Comparison of ENCODE assay signal across 18 cellular contexts in genomic region chr1:159090566-159091546, GRCh38. TPM values are rescaled to one million over a fixed set of nuclear protein-coding genes. Genes with fewer than 3 reads are reported as not detected.
DNase-seq lines count a peak whose midpoint lies in the region; ATAC-seq, FAIRE-seq and TF ChIP-seq lines count a peak whose summit lies in the region.
"Had no signal": no experiment of that assay in that cellular context is flagged by ENCODE, and none has a peak within 500 bp of the region (broad histone marks: within the 10 kb centered on the region; RNA-seq: fewer than 3 reads in every experiment).

No MANE protein-coding gene starts in this region.

- no peak overlapping the region for H3K23ac ChIP-seq in trophoblast cell (ENCODE audit: low read length)

- no peaks in the 10 kb centered on the region for H3K9me3 Mint-ChIP-seq in activated T-helper 1 cell treated with anti-CD3 and anti-CD28 coated beads, Interleukin-12 subunit alpha, Interleukin-12 subunit beta, Interleukin-2, Interleukin-4 antibody, amounts not matched to agents 30 ng/mL and 10 ng/mL and 1 ng/mL, durations not matched to agents 14 hours and 24 hours and 36 hours
- H3K9me3 Mint-ChIP-seq in type B pancreatic cell = no peaks in the 10 kb centered on the region

- no peak overlapping the region for H3K4ac ChIP-seq in trophoblast cell (ENCODE audit: low read depth, low read length)

- TF ChIP-seq CTCF in fibroblast of the aortic adventitia (IDR thresholded peaks at IDR 0.05; ENCODE audit: insufficient read depth, low read length) (no peak), type B pancreatic cell (conservative IDR thresholded peaks at IDR 0.05) (no peak), psoas muscle (IDR thresholded peaks at IDR 0.05) (no peak)

- H3K4me2 ChIP-seq in trophoblast cell (ENCODE audit: low read length) = no peak overlapping the region
- H3K4me2 ChIP-seq: hepatocyte had no signal

- no peak overlapping the region for H3K4me3 Mint-ChIP-seq in activated T-helper 1 cell treated with anti-CD3 and anti-CD28 coated beads, Interleukin-12 subunit alpha, Interleukin-12 subunit beta, Interleukin-2, Interleukin-4 antibody, amounts not matched to agents 30 ng/mL and 10 ng/mL and 1 ng/mL, durations not matched to agents 14 hours and 24 hours and 36 hours
- H3K4me3 Mint-ChIP-seq in type B pancreatic cell = no peak overlapping the region

- intact Hi-C loops in activated T-helper 1 cell treated with anti-CD3 and anti-CD28 coated beads, Interleukin-12 subunit alpha, Interleukin-12 subunit beta, Interleukin-2, Interleukin-4 antibody, amounts not matched to agents 30 ng/mL and 10 ng/mL and 1 ng/mL, durations not matched to agents 14 hours and 24 hours and 36 hours (cut with micrococcal nuclease) = no loop called here
- intact Hi-C loops in psoas muscle (cut with DNase I) = no loop called here

- peaks cover 3% of the 10 kb centered on the region for H3K27me3 Mint-ChIP-seq in activated T-helper 1 cell treated with anti-CD3 and anti-CD28 coated beads, Interleukin-12 subunit alpha, Interleukin-12 subunit beta, Interleukin-2, Interleukin-4 antibody, amounts not matched to agents 30 ng/mL and 10 ng/mL and 1 ng/mL, durations not matched to agents 14 hours and 24 hours and 36 hours (ENCODE audit: insufficient read depth)
- no peaks in the 10 kb centered on the region for H3K27me3 Mint-ChIP-seq in type B pancreatic cell

- no peak overlapping the region for H3K9ac ChIP-seq in trophoblast cell (ENCODE audit: low read length)

- H3K79me2 ChIP-seq in ACC112 (ENCODE audit: control insufficient read depth, insufficient read depth, low read length, unreplicated experiment) = no peaks in the 10 kb centered on the region
- H3K79me2 ChIP-seq in trophoblast cell (ENCODE audit: control insufficient read depth, insufficient read depth, low read length, poor library complexity) = no peaks in the 10 kb centered on the region
- H3K79me2 ChIP-seq: hepatocyte had no signal

- H2AK5ac ChIP-seq in trophoblast cell (ENCODE audit: low read length) = no peak overlapping the region

- H4K12ac ChIP-seq in trophoblast cell (ENCODE audit: low read depth, low read length) = no peak overlapping the region

- peaks cover 54% of the 10 kb centered on the region for H3K4me1 Mint-ChIP-seq in activated T-helper 1 cell treated with anti-CD3 and anti-CD28 coated beads, Interleukin-12 subunit alpha, Interleukin-12 subunit beta, Interleukin-2, Interleukin-4 antibody, amounts not matched to agents 30 ng/mL and 10 ng/mL and 1 ng/mL, durations not matched to agents 14 hours and 24 hours and 36 hours (ENCODE audit: low read depth)
- no peaks in the 10 kb centered on the region for H3K4me1 Mint-ChIP-seq in type B pancreatic cell (ENCODE audit: unreplicated experiment)

- ATAC-seq in HG03159 (IDR thresholded peaks at IDR 0.05; ENCODE audit: unreplicated experiment) (no peak), psoas muscle (no peak)

- no CpG with 5 or more reads among the region's 3 CpGs for WGBS in trophoblast cell (ENCODE audit: extremely low coverage, insufficient coverage, insufficient read length)
- WGBS in psoas muscle, 3 donors = 42 to 54% (median 50%) methylated on average over 3 of the region's 3 CpGs

- H3K36me3 ChIP-seq in ACC112 (ENCODE audit: insufficient read depth, low read length) (no peaks in the 10 kb centered on the region), trophoblast cell (ENCODE audit: control insufficient read depth in 1 of 2, insufficient read depth in 2 of 2, low read length in 2 of 2) (no peaks in the 10 kb centered on the region), psoas muscle (ENCODE audit: insufficient read depth in 1 of 2, low read depth in 1 of 2) (no peaks in the 10 kb centered on the region)

- H3K4me1 ChIP-seq in ACC112 (ENCODE audit: control insufficient read depth, insufficient read depth, low read length, unreplicated experiment) = peaks cover 53% of the 10 kb centered on the region
- no peaks in the 10 kb centered on the region for H3K4me1 ChIP-seq in trophoblast cell (ENCODE audit: control insufficient read depth in 1 of 2, insufficient read depth in 2 of 2, low read length in 2 of 2)
- no peaks in the 10 kb centered on the region for H3K4me1 ChIP-seq in psoas muscle

- no peaks in the 10 kb centered on the region for H3K79me1 ChIP-seq in trophoblast cell (ENCODE audit: low read length)

- H4K8ac ChIP-seq in trophoblast cell (ENCODE audit: low read depth, low read length) = no peak overlapping the region

- FAIRE-seq in GM19239 (lab: Jason Lieb, UNC) = peak; percentile 55
- FAIRE-seq: G401.6 had no signal

- H3K27ac ChIP-seq in ACC112 (ENCODE audit: low read depth, low read length) (peak overlapping the region; percentile 86), trophoblast cell (ENCODE audit: low read depth, low read length) (no peak overlapping the region), psoas muscle (no peak overlapping the region)
- H3K27ac ChIP-seq: hepatocyte had no signal

- H3K14ac ChIP-seq in trophoblast cell (ENCODE audit: low read length) = no peak overlapping the region

- H3K18ac ChIP-seq in trophoblast cell (ENCODE audit: low read length) = no peak overlapping the region

- H3K27me3 ChIP-seq in ACC112 (ENCODE audit: insufficient read depth, low read length) (no peaks in the 10 kb centered on the region), trophoblast cell (ENCODE audit: insufficient read depth, low read length) (no peaks in the 10 kb centered on the region), psoas muscle (ENCODE audit: insufficient read depth in 3 of 3, low read length in 2 of 3) (no peaks in the 10 kb centered on the region)
- H3K27me3 ChIP-seq: hepatocyte had no signal

- H2BK120ac ChIP-seq in trophoblast cell (ENCODE audit: insufficient read depth, low read length, poor library complexity) = no peak overlapping the region

- H2BK12ac ChIP-seq in trophoblast cell (ENCODE audit: low read length) = no peak overlapping the region

- no peak overlapping the region for H4K91ac ChIP-seq in trophoblast cell (ENCODE audit: low read depth, low read length)

- H3K9me3 ChIP-seq in trophoblast cell (ENCODE audit: insufficient read depth, low read depth, low read length) (no peaks in the 10 kb centered on the region), psoas muscle (no peaks in the 10 kb centered on the region)

- H2BK5ac ChIP-seq in trophoblast cell (ENCODE audit: low read depth, low read length, poor library complexity) = no peak overlapping the region

- no peaks in the 10 kb centered on the region for H3K36me3 Mint-ChIP-seq in activated T-helper 1 cell treated with anti-CD3 and anti-CD28 coated beads, Interleukin-12 subunit alpha, Interleukin-12 subunit beta, Interleukin-2, Interleukin-4 antibody, amounts not matched to agents 30 ng/mL and 10 ng/mL and 1 ng/mL, durations not matched to agents 14 hours and 24 hours and 36 hours (ENCODE audit: low read depth)
- no peaks in the 10 kb centered on the region for H3K36me3 Mint-ChIP-seq in type B pancreatic cell

- DNase-seq in GM19239 (ENCODE audit: insufficient read length, low spot score) (no peak), fibroblast of the aortic adventitia (ENCODE audit: low read depth) (peak; percentile 26), type B pancreatic cell (ENCODE audit: extremely low spot score, unreplicated experiment) (no peak), trophoblast cell (no peak), psoas muscle (no peak)
- DNase-seq in activated T-helper 1 cell treated with anti-CD3 and anti-CD28 coated beads, Interleukin-12 subunit alpha, Interleukin-12 subunit beta, Interleukin-2, Interleukin-4 antibody, amounts not matched to agents 30 ng/mL and 10 ng/mL and 1 ng/mL, durations not matched to agents 14 hours and 24 hours and 36 hours (ENCODE audit: low spot score) = no peak
- DNase-seq: activated gamma-delta T cell treated with Interleukin-2 at 50 U/mL for 16 hours; NCI-H1092 treated with DMSO at 0.1 percent for 48 hours; NCI-H526 treated with DMSO at 0.1 percent for 48 hours; occipital lobe; RPMI8226; stimulated activated CD4-positive, alpha-beta T cell treated with anti-CD3 and anti-CD28 coated beads, Interleukin-2, amount 100 ng/mL, for 24 hours; stimulated activated naive CD4-positive, alpha-beta T cell treated with Interleukin-2 at 50 U/mL for 16 hours had no signal

- peak overlapping the region; percentile 32 for H3K27ac Mint-ChIP-seq in activated T-helper 1 cell treated with anti-CD3 and anti-CD28 coated beads, Interleukin-12 subunit alpha, Interleukin-12 subunit beta, Interleukin-2, Interleukin-4 antibody, amounts not matched to agents 30 ng/mL and 10 ng/mL and 1 ng/mL, durations not matched to agents 14 hours and 24 hours and 36 hours
- no peak overlapping the region for H3K27ac Mint-ChIP-seq in type B pancreatic cell

- H3K4me3 ChIP-seq in ACC112 (ENCODE audit: low read depth, low read length) = peak overlapping the region; percentile 17; the same call in 1 of the 2 replicates
- no peak overlapping the region for H3K4me3 ChIP-seq in fibroblast of the aortic adventitia (ENCODE audit: low read depth, low read length)
- no peak overlapping the region for H3K4me3 ChIP-seq in trophoblast cell (ENCODE audit: low read depth, low read length)
- H3K4me3 ChIP-seq in psoas muscle = no peak overlapping the region
- H3K4me3 ChIP-seq: hepatocyte had no signal

- H2AFZ ChIP-seq in ACC112 (ENCODE audit: low read length, unreplicated experiment) = peak overlapping the region; percentile 2
- no peak overlapping the region for H2AFZ ChIP-seq in trophoblast cell (ENCODE audit: insufficient read depth, low read length, poor library complexity)
- H2AFZ ChIP-seq: hepatocyte had no signal

RNA-seq across cellular contexts. Expression of gene AIM2, which starts 14.3 kb away (rescaled TPM):
- 49.0 and 52.9 TPM in 2 replicates for total RNA-seq in activated T-helper 1 cell treated with anti-CD3 and anti-CD28 coated beads, Interleukin-12 subunit alpha, Interleukin-12 subunit beta, Interleukin-2, Interleukin-4 antibody, amounts not matched to agents 30 ng/mL and 10 ng/mL and 1 ng/mL, durations not matched to agents 14 hours and 24 hours and 36 hours
- total RNA-seq in fibroblast of the aortic adventitia (ENCODE audit: low replicate concordance) (not detected in 2 replicates), type B pancreatic cell (ENCODE audit: low replicate concordance) (0.40 and 1.0 TPM in 2 replicates), psoas muscle (under 1 TPM in 3 of 4 donors, not detected in 1; 0.38 to 0.52 (median 0.40) TPM)
- 0.44 and 0.62 TPM in 2 replicates for polyA plus RNA-seq in trophoblast cell (2013)
- under 1 TPM in 2 of 3 donors, not detected in 1; 0.06 to 0.07 TPM for polyA plus RNA-seq in psoas muscle
- polyA plus RNA-seq: BJ had no signal

Comparison
In these comparisons a context has a peak if more than half of its experiments do, and no peak if none do; other contexts are left out.
1. RNA of gene AIM2, which starts 14.3 kb away (total RNA-seq): 49.0 to 52.9 TPM in activated T-helper 1 cell treated with anti-CD3 and anti-CD28 coated beads, Interleukin-12 subunit alpha, Interleukin-12 subunit beta, Interleukin-2, Interleukin-4 antibody, amounts not matched to agents 30 ng/mL and 10 ng/mL and 1 ng/mL, durations not matched to agents 14 hours and 24 hours and 36 hours; 0.40 to 1.0 TPM in type B pancreatic cell, 0.38 to 0.52 TPM in psoas muscle and not detected in fibroblast of the aortic adventitia; every median in the first group is over 10 times any median in the second.